7 cellular contexts compared by ENCODE assay signal in genomic region chr6:147105786-147106185, GRCh38.
"Had no signal": no experiment of that assay in that cellular context is flagged by ENCODE, and none has a peak within 500 bp of the region (broad histone marks: within the 10 kb centered on the region; RNA-seq: fewer than 3 reads in every experiment).

No MANE protein-coding gene starts in this region.

- DNase-seq: GDM1, GF-D8 had no signal

- H3K4me3 ChIP-seq: GM12878 had no signal

- ATAC-seq: GM12878 had no signal

- FAIRE-seq: GM12878, GM12891, GM12892, GM18507, GM19239 had no signal
